5 cellular contexts compared by ENCODE assay signal in the genomic region with DNA sequence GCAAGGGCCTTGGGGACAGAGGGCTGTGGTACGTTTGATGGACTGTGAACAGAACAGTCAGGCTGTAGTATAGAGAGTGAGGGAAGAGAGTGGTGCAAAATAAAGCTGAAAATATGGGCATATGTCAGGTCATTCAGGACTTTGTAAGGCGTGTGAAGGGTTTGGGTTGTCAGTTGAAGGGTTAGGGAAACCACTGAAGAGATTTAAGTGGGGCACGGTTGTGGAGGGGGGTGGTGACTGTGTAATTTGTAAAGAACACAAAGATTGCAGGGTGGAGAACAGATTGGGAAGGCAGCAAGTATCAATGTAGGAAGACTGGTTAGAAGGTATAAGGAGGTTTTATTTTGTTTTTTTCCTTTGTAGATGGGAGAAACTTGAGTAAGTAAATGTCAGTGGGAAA.
"Had no signal": no experiment of that assay in that cellular context is flagged by ENCODE, and none has a peak within 500 bp of the region (broad histone marks: within the 10 kb centered on the region; RNA-seq: fewer than 3 reads in every experiment).

No MANE protein-coding gene starts in this region.

- H3K4me2 ChIP-seq: GM23338 had no signal

- H3K27ac Mint-ChIP-seq: GM23338, H9 had no signal

- H3K9me3 Mint-ChIP-seq: H9 had no signal

- H2AFZ ChIP-seq: GM23338 had no signal

- ATAC-seq: GM23338, K562 had no signal

- H3K4me3 ChIP-seq: GM23338, K562 had no signal

- DNase-seq: H9, HCEC 1CT, IMR-90 had no signal

- H3K4me3 Mint-ChIP-seq: GM23338, H9 had no signal

- H3K4me1 Mint-ChIP-seq: GM23338, H9 had no signal
